ENCODE assay signal across 2 cellular contexts in the genomic region with DNA sequence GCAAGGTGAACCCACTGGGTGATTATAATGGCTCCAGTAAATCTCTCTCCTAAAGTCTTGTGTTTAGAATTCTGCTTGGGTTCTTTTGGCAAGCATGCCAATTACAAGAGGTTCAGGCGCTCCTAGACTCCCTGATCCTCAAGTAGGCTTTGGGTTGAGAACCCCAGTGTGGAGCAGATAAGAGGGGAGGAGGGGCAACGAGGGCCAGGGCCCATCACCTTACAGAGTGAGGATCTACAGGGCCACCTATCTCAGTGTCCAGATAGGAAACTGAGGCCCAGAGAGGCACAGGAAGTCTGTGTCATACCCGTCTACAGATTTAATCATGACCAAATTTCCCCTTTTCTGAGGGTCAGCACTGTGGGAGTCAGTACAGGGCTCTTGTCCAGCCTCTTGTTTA.
TF ChIP-seq lines count a peak whose summit lies in the region.

No MANE protein-coding gene starts in this region.

TF ChIP-seq in H1, 55 proteins besides CTCF, POLR2A, EP300 and RAD21:
- TF ChIP-seq RBBP5 (IDR thresholded peaks at IDR 0.05; ENCODE audit: borderline replicate concordance, low read depth, low read length) (no peak), ZNF274 (IDR thresholded peaks at IDR 0.05; ENCODE audit: borderline replicate concordance, extremely low read depth, low read length) (no peak), FOSL1 (IDR thresholded peaks at IDR 0.05; ENCODE audit: insufficient read depth, low read depth, low read length) (no peak), GTF2F1 (IDR thresholded peaks at IDR 0.05; ENCODE audit: borderline replicate concordance, low read depth, low read length) (no peak), TAF7 (optimal IDR thresholded peaks at IDR 0.05; ENCODE audit: borderline replicate concordance, low read depth, low read length) (no peak), SP4 (IDR thresholded peaks at IDR 0.05; ENCODE audit: low read length) (no peak), EZH2 (IDR thresholded peaks at IDR 0.05; ENCODE audit: low read depth, low read length, severe bottlenecking) (no peak)
- TF ChIP-seq, protein P1, sequence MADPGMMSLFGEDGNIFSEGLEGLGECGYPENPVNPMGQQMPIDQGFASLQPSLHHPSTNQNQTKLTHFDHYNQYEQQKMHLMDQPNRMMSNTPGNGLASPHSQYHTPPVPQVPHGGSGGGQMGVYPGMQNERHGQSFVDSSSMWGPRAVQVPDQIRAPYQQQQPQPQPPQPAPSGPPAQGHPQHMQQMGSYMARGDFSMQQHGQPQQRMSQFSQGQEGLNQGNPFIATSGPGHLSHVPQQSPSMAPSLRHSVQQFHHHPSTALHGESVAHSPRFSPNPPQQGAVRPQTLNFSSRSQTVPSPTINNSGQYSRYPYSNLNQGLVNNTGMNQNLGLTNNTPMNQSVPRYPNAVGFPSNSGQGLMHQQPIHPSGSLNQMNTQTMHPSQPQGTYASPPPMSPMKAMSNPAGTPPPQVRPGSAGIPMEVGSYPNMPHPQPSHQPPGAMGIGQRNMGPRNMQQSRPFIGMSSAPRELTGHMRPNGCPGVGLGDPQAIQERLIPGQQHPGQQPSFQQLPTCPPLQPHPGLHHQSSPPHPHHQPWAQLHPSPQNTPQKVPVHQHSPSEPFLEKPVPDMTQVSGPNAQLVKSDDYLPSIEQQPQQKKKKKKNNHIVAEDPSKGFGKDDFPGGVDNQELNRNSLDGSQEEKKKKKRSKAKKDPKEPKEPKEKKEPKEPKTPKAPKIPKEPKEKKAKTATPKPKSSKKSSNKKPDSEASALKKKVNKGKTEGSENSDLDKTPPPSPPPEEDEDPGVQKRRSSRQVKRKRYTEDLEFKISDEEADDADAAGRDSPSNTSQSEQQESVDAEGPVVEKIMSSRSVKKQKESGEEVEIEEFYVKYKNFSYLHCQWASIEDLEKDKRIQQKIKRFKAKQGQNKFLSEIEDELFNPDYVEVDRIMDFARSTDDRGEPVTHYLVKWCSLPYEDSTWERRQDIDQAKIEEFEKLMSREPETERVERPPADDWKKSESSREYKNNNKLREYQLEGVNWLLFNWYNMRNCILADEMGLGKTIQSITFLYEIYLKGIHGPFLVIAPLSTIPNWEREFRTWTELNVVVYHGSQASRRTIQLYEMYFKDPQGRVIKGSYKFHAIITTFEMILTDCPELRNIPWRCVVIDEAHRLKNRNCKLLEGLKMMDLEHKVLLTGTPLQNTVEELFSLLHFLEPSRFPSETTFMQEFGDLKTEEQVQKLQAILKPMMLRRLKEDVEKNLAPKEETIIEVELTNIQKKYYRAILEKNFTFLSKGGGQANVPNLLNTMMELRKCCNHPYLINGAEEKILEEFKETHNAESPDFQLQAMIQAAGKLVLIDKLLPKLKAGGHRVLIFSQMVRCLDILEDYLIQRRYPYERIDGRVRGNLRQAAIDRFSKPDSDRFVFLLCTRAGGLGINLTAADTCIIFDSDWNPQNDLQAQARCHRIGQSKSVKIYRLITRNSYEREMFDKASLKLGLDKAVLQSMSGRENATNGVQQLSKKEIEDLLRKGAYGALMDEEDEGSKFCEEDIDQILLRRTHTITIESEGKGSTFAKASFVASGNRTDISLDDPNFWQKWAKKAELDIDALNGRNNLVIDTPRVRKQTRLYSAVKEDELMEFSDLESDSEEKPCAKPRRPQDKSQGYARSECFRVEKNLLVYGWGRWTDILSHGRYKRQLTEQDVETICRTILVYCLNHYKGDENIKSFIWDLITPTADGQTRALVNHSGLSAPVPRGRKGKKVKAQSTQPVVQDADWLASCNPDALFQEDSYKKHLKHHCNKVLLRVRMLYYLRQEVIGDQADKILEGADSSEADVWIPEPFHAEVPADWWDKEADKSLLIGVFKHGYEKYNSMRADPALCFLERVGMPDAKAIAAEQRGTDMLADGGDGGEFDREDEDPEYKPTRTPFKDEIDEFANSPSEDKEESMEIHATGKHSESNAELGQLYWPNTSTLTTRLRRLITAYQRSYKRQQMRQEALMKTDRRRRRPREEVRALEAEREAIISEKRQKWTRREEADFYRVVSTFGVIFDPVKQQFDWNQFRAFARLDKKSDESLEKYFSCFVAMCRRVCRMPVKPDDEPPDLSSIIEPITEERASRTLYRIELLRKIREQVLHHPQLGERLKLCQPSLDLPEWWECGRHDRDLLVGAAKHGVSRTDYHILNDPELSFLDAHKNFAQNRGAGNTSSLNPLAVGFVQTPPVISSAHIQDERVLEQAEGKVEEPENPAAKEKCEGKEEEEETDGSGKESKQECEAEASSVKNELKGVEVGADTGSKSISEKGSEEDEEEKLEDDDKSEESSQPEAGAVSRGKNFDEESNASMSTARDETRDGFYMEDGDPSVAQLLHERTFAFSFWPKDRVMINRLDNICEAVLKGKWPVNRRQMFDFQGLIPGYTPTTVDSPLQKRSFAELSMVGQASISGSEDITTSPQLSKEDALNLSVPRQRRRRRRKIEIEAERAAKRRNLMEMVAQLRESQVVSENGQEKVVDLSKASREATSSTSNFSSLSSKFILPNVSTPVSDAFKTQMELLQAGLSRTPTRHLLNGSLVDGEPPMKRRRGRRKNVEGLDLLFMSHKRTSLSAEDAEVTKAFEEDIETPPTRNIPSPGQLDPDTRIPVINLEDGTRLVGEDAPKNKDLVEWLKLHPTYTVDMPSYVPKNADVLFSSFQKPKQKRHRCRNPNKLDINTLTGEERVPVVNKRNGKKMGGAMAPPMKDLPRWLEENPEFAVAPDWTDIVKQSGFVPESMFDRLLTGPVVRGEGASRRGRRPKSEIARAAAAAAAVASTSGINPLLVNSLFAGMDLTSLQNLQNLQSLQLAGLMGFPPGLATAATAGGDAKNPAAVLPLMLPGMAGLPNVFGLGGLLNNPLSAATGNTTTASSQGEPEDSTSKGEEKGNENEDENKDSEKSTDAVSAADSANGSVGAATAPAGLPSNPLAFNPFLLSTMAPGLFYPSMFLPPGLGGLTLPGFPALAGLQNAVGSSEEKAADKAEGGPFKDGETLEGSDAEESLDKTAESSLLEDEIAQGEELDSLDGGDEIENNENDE (IDR thresholded peaks at IDR 0.05; ENCODE audit: insufficient replicate concordance, low read length), result no peak
- TF ChIP-seq, protein P2, sequence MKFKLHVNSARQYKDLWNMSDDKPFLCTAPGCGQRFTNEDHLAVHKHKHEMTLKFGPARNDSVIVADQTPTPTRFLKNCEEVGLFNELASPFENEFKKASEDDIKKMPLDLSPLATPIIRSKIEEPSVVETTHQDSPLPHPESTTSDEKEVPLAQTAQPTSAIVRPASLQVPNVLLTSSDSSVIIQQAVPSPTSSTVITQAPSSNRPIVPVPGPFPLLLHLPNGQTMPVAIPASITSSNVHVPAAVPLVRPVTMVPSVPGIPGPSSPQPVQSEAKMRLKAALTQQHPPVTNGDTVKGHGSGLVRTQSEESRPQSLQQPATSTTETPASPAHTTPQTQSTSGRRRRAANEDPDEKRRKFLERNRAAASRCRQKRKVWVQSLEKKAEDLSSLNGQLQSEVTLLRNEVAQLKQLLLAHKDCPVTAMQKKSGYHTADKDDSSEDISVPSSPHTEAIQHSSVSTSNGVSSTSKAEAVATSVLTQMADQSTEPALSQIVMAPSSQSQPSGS (IDR thresholded peaks at IDR 0.05; ENCODE audit: low read length), result no peak

TF ChIP-seq in SK-N-SH, 30 proteins besides CTCF, POLR2A, EP300 and RAD21:
- no peak for TF ChIP-seq MAX (IDR thresholded peaks at IDR 0.05; ENCODE audit: low read depth)
- TF ChIP-seq NRF1 (IDR thresholded peaks at IDR 0.05; ENCODE audit: low read depth, low read length), result no peak
- TF ChIP-seq, protein P3, sequence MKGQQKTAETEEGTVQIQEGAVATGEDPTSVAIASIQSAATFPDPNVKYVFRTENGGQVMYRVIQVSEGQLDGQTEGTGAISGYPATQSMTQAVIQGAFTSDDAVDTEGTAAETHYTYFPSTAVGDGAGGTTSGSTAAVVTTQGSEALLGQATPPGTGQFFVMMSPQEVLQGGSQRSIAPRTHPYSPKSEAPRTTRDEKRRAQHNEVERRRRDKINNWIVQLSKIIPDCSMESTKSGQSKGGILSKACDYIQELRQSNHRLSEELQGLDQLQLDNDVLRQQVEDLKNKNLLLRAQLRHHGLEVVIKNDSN (IDR thresholded peaks at IDR 0.05; ENCODE audit: borderline replicate concordance, low read depth), result no peak
- no peak for TF ChIP-seq FOXM1 (IDR thresholded peaks at IDR 0.05; ENCODE audit: low read depth)
- TF ChIP-seq CHD2 (IDR thresholded peaks at IDR 0.05; ENCODE audit: low read length, partially characterized antibody), result no peak
- TF ChIP-seq NFIC (IDR thresholded peaks at IDR 0.05; ENCODE audit: borderline replicate concordance), result no peak
- TF ChIP-seq SMC3 (IDR thresholded peaks at IDR 0.05; ENCODE audit: low read depth, low read length), result no peak
